In the genomic region with DNA sequence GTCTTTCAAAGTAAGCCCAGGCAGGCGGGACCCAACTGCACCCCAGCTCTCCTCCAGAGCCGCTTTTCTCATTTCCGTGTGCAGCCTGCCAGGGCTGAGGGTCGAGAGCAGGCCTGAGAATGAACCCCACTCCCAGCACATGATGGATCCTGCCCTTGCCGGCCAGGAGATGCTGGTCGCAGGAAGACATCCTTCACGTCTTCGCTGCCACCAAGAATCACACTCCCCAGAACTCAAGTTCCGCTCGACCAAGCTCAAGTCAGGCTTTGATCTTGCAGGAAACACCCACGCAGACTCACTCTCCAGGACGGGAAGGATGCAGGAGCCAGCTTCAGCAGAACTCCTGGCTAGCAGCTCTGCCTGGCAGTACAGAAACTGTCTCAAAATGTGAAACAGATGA, we compare ENCODE assay signal across 16 cellular contexts.
DNase-seq lines count a peak whose midpoint lies in the region; ATAC-seq and TF ChIP-seq lines count a peak whose summit lies in the region.
"Had no signal": no experiment of that assay in that cellular context is flagged by ENCODE, and none has a peak within 500 bp of the region (broad histone marks: within the 10 kb centered on the region; RNA-seq: fewer than 3 reads in every experiment).

No MANE protein-coding gene starts in this region.

- TF ChIP-seq POLR2A in thyroid gland (IDR thresholded peaks at IDR 0.05): no peak

- H3K27ac ChIP-seq in thyroid gland: no peak overlapping the region
- H3K27ac ChIP-seq in right cardiac atrium (ENCODE audit: low read length): no peak overlapping the region
- H3K27ac ChIP-seq: colonic mucosa, VCaP had no signal

- no peaks in the 10 kb centered on the region for H3K36me3 Mint-ChIP-seq in activated CD8-positive, alpha-beta T cell treated with anti-CD3 and anti-CD28 coated beads for 36 hours (ENCODE audit: low read depth)
- H3K36me3 Mint-ChIP-seq in activated CD8-positive, alpha-beta T cell treated with anti-CD3 and anti-CD28 coated beads, Interleukin-2, amount 10 ng/mL, durations not matched to agents 7 days and 5 days (ENCODE audit: low read depth): no peaks in the 10 kb centered on the region

- DNase-seq in activated CD8-positive, alpha-beta T cell treated with anti-CD3 and anti-CD28 coated beads for 36 hours: peak; percentile 33
- DNase-seq in activated CD8-positive, alpha-beta T cell treated with anti-CD3 and anti-CD28 coated beads, Interleukin-2, amount 10 ng/mL, durations not matched to agents 7 days and 5 days: no peak
- DNase-seq in choroid plexus epithelial cell (ENCODE audit: low read depth) (peak; percentile 71), left kidney (ENCODE audit: low read depth, low spot score) (peak; percentile 96), thyroid gland (peak; percentile 84 to 87), T-helper 2 cell (no peak), right cardiac atrium (no peak)
- DNase-seq: ACHN; activated effector memory CD4-positive, alpha-beta T cell treated with Interleukin-2 at 50 U/mL for 16 hours; colonic mucosa; Kasumi-1; NCI-H2171 treated with DMSO at 0.1 percent for 48 hours; RPMI8226 had no signal

- no peaks in the 10 kb centered on the region for H3K9me3 Mint-ChIP-seq in activated CD8-positive, alpha-beta T cell treated with anti-CD3 and anti-CD28 coated beads for 36 hours
- H3K9me3 Mint-ChIP-seq in activated CD8-positive, alpha-beta T cell treated with anti-CD3 and anti-CD28 coated beads, Interleukin-2, amount 10 ng/mL, durations not matched to agents 7 days and 5 days (ENCODE audit: insufficient read depth): no peaks in the 10 kb centered on the region

- no peak for ATAC-seq in activated CD8-positive, alpha-beta T cell treated with anti-CD3 and anti-CD28 coated beads for 36 hours
- ATAC-seq in activated CD8-positive, alpha-beta T cell treated with anti-CD3 and anti-CD28 coated beads, Interleukin-2, amount 10 ng/mL, durations not matched to agents 7 days and 5 days: no peak
- ATAC-seq in right cardiac atrium (no peak), GM18868 (IDR thresholded peaks at IDR 0.05; ENCODE audit: unreplicated experiment) (no peak)

- H3K4me3 ChIP-seq in choroid plexus epithelial cell (ENCODE audit: low read depth, low read length): no peak overlapping the region
- no peak overlapping the region for H3K4me3 ChIP-seq in thyroid gland (replicated peaks in 1 of 3)
- H3K4me3 ChIP-seq in right cardiac atrium (ENCODE audit: low read length): no peak overlapping the region
- H3K4me3 ChIP-seq: colonic mucosa, HAP-1 had no signal

- H3K27ac Mint-ChIP-seq in activated CD8-positive, alpha-beta T cell treated with anti-CD3 and anti-CD28 coated beads for 36 hours: no peak overlapping the region
- no peak overlapping the region for H3K27ac Mint-ChIP-seq in activated CD8-positive, alpha-beta T cell treated with anti-CD3 and anti-CD28 coated beads, Interleukin-2, amount 10 ng/mL, durations not matched to agents 7 days and 5 days

- CTCF ChIA-PET in activated CD8-positive, alpha-beta T cell treated with anti-CD3 and anti-CD28 coated beads for 36 hours (lab: Charles Lee): interaction anchor here (1.6 kb wide), 1 partner anchor 103 kb away, joined by 5 read pairs; the partner anchor contains the start of gene ROR2
- CTCF ChIA-PET in activated CD8-positive, alpha-beta T cell treated with anti-CD3 and anti-CD28 coated beads, Interleukin-2, amount 10 ng/mL, durations not matched to agents 7 days and 5 days (lab: Charles Lee): no interaction called here

- no peak overlapping the region for H3K4me3 Mint-ChIP-seq in activated CD8-positive, alpha-beta T cell treated with anti-CD3 and anti-CD28 coated beads for 36 hours
- no peak overlapping the region for H3K4me3 Mint-ChIP-seq in activated CD8-positive, alpha-beta T cell treated with anti-CD3 and anti-CD28 coated beads, Interleukin-2, amount 10 ng/mL, durations not matched to agents 7 days and 5 days

- H3K36me3 ChIP-seq in thyroid gland: no peaks in the 10 kb centered on the region
- H3K36me3 ChIP-seq: colonic mucosa, HAP-1 had no signal

- peaks cover 7% of the 10 kb centered on the region for H3K27me3 Mint-ChIP-seq in activated CD8-positive, alpha-beta T cell treated with anti-CD3 and anti-CD28 coated beads for 36 hours
- peaks cover 12% of the 10 kb centered on the region for H3K27me3 Mint-ChIP-seq in activated CD8-positive, alpha-beta T cell treated with anti-CD3 and anti-CD28 coated beads, Interleukin-2, amount 10 ng/mL, durations not matched to agents 7 days and 5 days (ENCODE audit: low read depth)

- H3K4me1 Mint-ChIP-seq in activated CD8-positive, alpha-beta T cell treated with anti-CD3 and anti-CD28 coated beads for 36 hours (ENCODE audit: low read depth): peaks cover 7% of the 10 kb centered on the region
- H3K4me1 Mint-ChIP-seq in activated CD8-positive, alpha-beta T cell treated with anti-CD3 and anti-CD28 coated beads, Interleukin-2, amount 10 ng/mL, durations not matched to agents 7 days and 5 days (ENCODE audit: low read depth): peaks cover 24% of the 10 kb centered on the region

- H3K27me3 ChIP-seq in thyroid gland: no peaks in the 10 kb centered on the region
- no peaks in the 10 kb centered on the region for H3K27me3 ChIP-seq in right cardiac atrium (ENCODE audit: control insufficient read depth, insufficient read depth)
- H3K27me3 ChIP-seq: colonic mucosa had no signal

- H3K9me3 ChIP-seq in thyroid gland: no peaks in the 10 kb centered on the region
- H3K9me3 ChIP-seq in right cardiac atrium (ENCODE audit: control insufficient read depth, low read length): no peaks in the 10 kb centered on the region
- H3K9me3 ChIP-seq: colonic mucosa, HAP-1 had no signal

- TF ChIP-seq CTCF in activated CD8-positive, alpha-beta T cell treated with anti-CD3 and anti-CD28 coated beads for 36 hours (IDR thresholded peaks at IDR 0.05): no peak
- TF ChIP-seq CTCF in choroid plexus epithelial cell (conservative IDR thresholded peaks at IDR 0.05; ENCODE audit: low read depth, low read length) (no peak), thyroid gland (IDR thresholded peaks at IDR 0.05) (no peak)

- POLR2A ChIA-PET in activated CD8-positive, alpha-beta T cell treated with anti-CD3 and anti-CD28 coated beads for 36 hours (lab: Charles Lee): no interaction called here
- POLR2A ChIA-PET in activated CD8-positive, alpha-beta T cell treated with anti-CD3 and anti-CD28 coated beads, Interleukin-2, amount 10 ng/mL, durations not matched to agents 7 days and 5 days (lab: Charles Lee): no interaction called here

- intact Hi-C loops in activated CD8-positive, alpha-beta T cell treated with anti-CD3 and anti-CD28 coated beads for 36 hours (cut with micrococcal nuclease): no loop called here
- intact Hi-C loops in thyroid gland (cut with DNase I): loop anchor here (10.0 kb wide), 1 partner anchor 97 kb away; no protein-coding TSS in a partner anchor
- intact Hi-C loops in right cardiac atrium (cut with DNase I): no loop called here

- 17 to 25% methylated on average over 11 to 12 of the region's 12 CpGs for WGBS in thyroid gland, 2 donors
- WGBS in right cardiac atrium: 34% methylated on average over 12 of the region's 12 CpGs

- H3K4me1 ChIP-seq in thyroid gland: peaks cover 9 to 25% of the 10 kb centered on the region in 2 donors
- peaks cover 3% of the 10 kb centered on the region for H3K4me1 ChIP-seq in right cardiac atrium (ENCODE audit: control insufficient read depth, insufficient read depth, low read length)
- H3K4me1 ChIP-seq: colonic mucosa, HAP-1 had no signal

Comparison
In these comparisons a context has a peak if more than half of its experiments do, and no peak if none do; other contexts are left out.
1. DNase-seq: peak in activated CD8-positive, alpha-beta T cell treated with anti-CD3 and anti-CD28 coated beads for 36 hours (single experiment), choroid plexus epithelial cell (single experiment), left kidney (single experiment) and thyroid gland (2 of 2); none in activated CD8-positive, alpha-beta T cell treated with anti-CD3 and anti-CD28 coated beads, Interleukin-2, amount 10 ng/mL, durations not matched to agents 7 days and 5 days (single experiment), T-helper 2 cell (0 of 5) and right cardiac atrium (0 of 3).